In the genomic region with DNA sequence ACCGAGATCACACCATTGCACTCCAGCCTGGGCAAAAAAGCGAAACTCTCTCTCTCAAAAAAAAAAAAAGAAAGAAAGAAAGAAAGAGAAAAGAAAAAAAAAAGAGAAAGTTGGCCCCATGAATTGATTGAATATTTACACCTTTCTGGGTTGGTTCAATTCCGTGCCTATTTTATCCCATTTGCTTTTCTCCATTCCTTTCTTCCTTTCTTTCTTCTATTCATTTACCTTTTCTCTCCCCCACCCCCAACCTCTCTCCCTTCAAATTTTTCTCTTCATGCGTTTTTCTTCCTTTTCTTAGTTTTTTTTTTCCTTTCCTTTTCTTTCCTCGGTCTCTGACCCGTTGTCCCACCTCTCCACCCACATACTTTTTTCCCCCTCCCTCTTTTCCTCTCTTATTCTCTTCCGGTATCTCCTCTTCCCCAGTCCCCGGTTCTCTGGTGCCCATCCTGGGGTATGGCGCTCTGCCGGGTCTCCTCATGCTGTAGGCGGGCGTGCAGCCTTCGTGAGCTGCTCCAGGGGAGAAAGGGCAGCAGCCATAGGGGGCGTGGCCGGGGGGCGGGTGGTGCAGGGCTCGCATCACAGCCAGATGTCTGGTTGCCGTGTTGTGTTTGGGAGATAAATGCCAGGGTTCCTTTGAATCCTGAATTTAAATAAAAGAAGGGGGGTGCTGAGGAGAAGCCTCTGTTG, we compare ENCODE assay signal across 9 cellular contexts. TPM values are rescaled to one million over a fixed set of nuclear protein-coding genes. Genes with fewer than 3 reads are reported as not detected.
A peak's percentile ranks its signal among the peaks of the same experiment; 100 is the strongest.
DNase-seq lines count a peak whose midpoint lies in the region; ATAC-seq, FAIRE-seq and TF ChIP-seq lines count a peak whose summit lies in the region.
"Had no signal": no experiment of that assay in that cellular context is flagged by ENCODE, and none has a peak within 500 bp of the region (broad histone marks: within the 10 kb centered on the region; RNA-seq: fewer than 3 reads in every experiment).

No MANE protein-coding gene starts in this region.

- peaks cover 18% of the 10 kb centered on the region for H3K4me1 ChIP-seq in mammary epithelial cell (ENCODE audit: insufficient read depth, low read length)
- H3K4me1 ChIP-seq in gastrocnemius medialis, result peaks cover 2 to 15% of the 10 kb centered on the region in 2 donors
- H3K4me1 ChIP-seq in thyroid gland, result peaks cover 0 to 22% of the 10 kb centered on the region in 2 donors

- dilution Hi-C loops in mammary epithelial cell (cut with HindIII; ENCODE audit: low sequenced_read_pairs), result no loop called here

- H3K4me2 ChIP-seq in mammary epithelial cell (ENCODE audit: insufficient read depth, low read depth, low read length), result peak overlapping the region; percentile 44

- H3K36me3 ChIP-seq in mammary epithelial cell (ENCODE audit: insufficient read depth, low read length) (no peaks in the 10 kb centered on the region), gastrocnemius medialis (no peaks in the 10 kb centered on the region), thyroid gland (no peaks in the 10 kb centered on the region)

- intact Hi-C loops in mammary epithelial cell (cut with micrococcal nuclease) (loop anchor here (10.0 kb wide), 1 partner anchor 328 kb away; a partner anchor contains a TSS), gastrocnemius medialis (cut with DNase I; ENCODE audit: low total_unique reads) (no loop called here), thyroid gland (cut with DNase I) (no loop called here)

- ATAC-seq in gastrocnemius medialis, result no peak

- H3K9ac ChIP-seq in mammary epithelial cell (ENCODE audit: insufficient read depth, low read length), result no peak overlapping the region

- H4K20me1 ChIP-seq in mammary epithelial cell (ENCODE audit: insufficient read depth, low read length), result no peaks in the 10 kb centered on the region

- H3K27ac ChIP-seq in mammary epithelial cell (ENCODE audit: insufficient read depth, low read depth, low read length) (no peak overlapping the region), gastrocnemius medialis (peak overlapping the region in 2 of 4 donors; percentile 3 to 38), thyroid gland (no peak overlapping the region)

- H3K27me3 ChIP-seq in mammary epithelial cell (ENCODE audit: insufficient read depth, low read length) (no peaks in the 10 kb centered on the region), gastrocnemius medialis (peaks cover 12 to 38% (median 30%) of the 10 kb centered on the region in 3 donors), thyroid gland (peaks cover under 1% of the 10 kb centered on the region)

- WGBS in mammary epithelial cell (ENCODE audit: low coverage, missing lambda C conversion rate), result 23% methylated on average over 8 of the region's 18 CpGs
- 31 to 35% methylated on average over 18 of the region's 18 CpGs for WGBS in thyroid gland, 2 donors

- H3K4me3 ChIP-seq in HFF-Myc (replicated peaks; ENCODE audit: low read depth, low read length) (peak overlapping the region; percentile 21), mammary epithelial cell (replicated peaks in 1 of 3; ENCODE audit: insufficient read depth in 1 of 3, low read depth in 2 of 3, low read length in 3 of 3) (no peak overlapping the region), gastrocnemius medialis (no peak overlapping the region), thyroid gland (replicated peaks in 1 of 3) (no peak overlapping the region)

- peak overlapping the region; percentile 54 for H2AFZ ChIP-seq in mammary epithelial cell (ENCODE audit: low read depth, low read length)

- no peak for TF ChIP-seq CTCF in HFF-Myc (IDR thresholded peaks at IDR 0.05; ENCODE audit: low read depth, low read length, missing control alignments)
- no peak for TF ChIP-seq CTCF in mammary epithelial cell (conservative IDR thresholded peaks at IDR 0.05 in 1 of 2, IDR thresholded peaks at IDR 0.05 in 1 of 2; ENCODE audit: extremely low read depth in 1 of 2, insufficient read depth in 1 of 2, low read depth in 1 of 2, low read length in 2 of 2)
- no peak for TF ChIP-seq CTCF in gastrocnemius medialis (IDR thresholded peaks at IDR 0.05 in 4 of 5, conservative IDR thresholded peaks at IDR 0.05 in 1 of 5)
- TF ChIP-seq CTCF in thyroid gland (IDR thresholded peaks at IDR 0.05), result no peak

- H3K79me2 ChIP-seq in mammary epithelial cell (ENCODE audit: insufficient read depth, low read length), result no peaks in the 10 kb centered on the region

- DNase-seq in AG20443 (ENCODE audit: low spot score) (peak; percentile 66), HFF-Myc (ENCODE audit: extremely low read depth, low read depth) (no peak), mammary epithelial cell (no peak), myocyte (ENCODE audit: low read depth) (peak; percentile 48), gastrocnemius medialis (no peak), frontal cortex (ENCODE audit: low spot score in 2 of 2) (no peak), NCI-H2081 treated with DMSO at 0.1 percent for 48 hours (lab: John Stamatoyannopoulos, UW) (no peak), thyroid gland (no peak)

- CTCF ChIA-PET in mammary epithelial cell (lab: Charles Lee; ENCODE audit: low non-redundant PET), result no interaction called here

- no peak for FAIRE-seq in frontal cortex (lab: Jason Lieb, UNC)

- in situ Hi-C loops in mammary epithelial cell (cut with MboI; ENCODE audit: low sequenced_read_pairs in 2 of 2) (loop anchor here (5.0 to 25.0 kb wide), 3 partner anchors 66 to 281 kb away; a partner anchor contains a TSS), gastrocnemius medialis (cut with MboI; ENCODE audit: low sequenced_read_pairs in 4 of 4) (loop anchor here in 2 of 4 donors (5.0 kb wide), 2 partner anchors 66 to 91 kb away; a partner anchor contains a TSS)

- no peak for TF ChIP-seq POLR2A in gastrocnemius medialis (IDR thresholded peaks at IDR 0.05)
- no peak for TF ChIP-seq POLR2A in thyroid gland (IDR thresholded peaks at IDR 0.05)

- BruUV-seq in mammary epithelial cell (replicated peaks; lab: Mats Ljungman, UMichigan), result no TSS peak

- H3K9me3 ChIP-seq in mammary epithelial cell (replicated peaks; ENCODE audit: insufficient read depth, low read length) (no peaks in the 10 kb centered on the region), gastrocnemius medialis (no peaks in the 10 kb centered on the region), thyroid gland (no peaks in the 10 kb centered on the region)

RNA-seq across cellular contexts. Expression of a gene that starts 5.3 kb away (rescaled TPM):
- total RNA-seq in mammary epithelial cell (10 to 100 TPM in 1 of 2 donors, 1 to 10 TPM in 1; 9.2 to 14.2 TPM), myocyte (604 and 719 TPM in 2 replicates), gastrocnemius medialis (1 to 10 TPM; 1.7 to 9.5 (median 5.1) TPM), frontal cortex (26.1 TPM), thyroid gland (10 to 100 TPM; 12.2 to 57.3 (median 18.5) TPM)
- polyA plus RNA-seq in mammary epithelial cell, result 1.8 TPM
- polyA minus RNA-seq in mammary epithelial cell, result 11.4 TPM
- polyA plus RNA-seq in myocyte (2012), result 15,153 TPM

RNA-seq across cellular contexts. Expression of a gene that starts 40.9 kb away (rescaled TPM):
- total RNA-seq in mammary epithelial cell (not detected), myocyte (428 and 447 TPM in 2 replicates), gastrocnemius medialis (100 to 1,000 TPM; 227 to 385 (median 292) TPM), frontal cortex (not detected), thyroid gland (1 to 10 TPM in 1 of 4 donors, not detected in 3; 2.0 TPM)
- polyA plus RNA-seq in mammary epithelial cell, result not detected
- polyA minus RNA-seq in mammary epithelial cell, result not detected
- polyA plus RNA-seq in myocyte (2012), result 303 TPM
- total RNA-seq: HT1080 had no signal

RNA-seq across cellular contexts. Expression of a gene that starts 56.3 kb away (rescaled TPM):
- total RNA-seq in mammary epithelial cell (10 to 100 TPM; 19.5 to 46.7 TPM), myocyte (40.5 and 44.2 TPM in 2 replicates), gastrocnemius medialis (10 to 100 TPM in 2 of 4 donors, 1 to 10 TPM in 2; 4.7 to 18.8 (median 11.0) TPM), frontal cortex (68.9 TPM), thyroid gland (10 to 100 TPM; 28.6 to 37.2 (median 31.9) TPM)
- 13.7 TPM for polyA plus RNA-seq in mammary epithelial cell
- polyA minus RNA-seq in mammary epithelial cell, result 19.9 TPM
- 43.6 TPM for polyA plus RNA-seq in myocyte (2012)

Comparison
In these comparisons a context has a peak if more than half of its experiments do, and no peak if none do; other contexts are left out.
1. DNase-seq: peak in AG20443 (single experiment) and myocyte (single experiment); none in HFF-Myc (single experiment), mammary epithelial cell (single experiment), gastrocnemius medialis (0 of 2), frontal cortex (0 of 2), NCI-H2081 treated with DMSO at 0.1 percent for 48 hours (single experiment) and thyroid gland (0 of 2).
2. RNA of a gene that starts 5.3 kb away (total RNA-seq): 604 to 719 TPM in myocyte; 26.1 TPM in frontal cortex (single experiment), 12.2 to 57.3 TPM in thyroid gland, 9.2 to 14.2 TPM in mammary epithelial cell and 1.7 to 9.5 TPM in gastrocnemius medialis; every median in the first group is over 10 times any median in the second.
3. RNA of a gene that starts 40.9 kb away (total RNA-seq): 428 to 447 TPM in myocyte and 227 to 385 TPM in gastrocnemius medialis; 2.0 TPM in thyroid gland, not detected in mammary epithelial cell and not detected in frontal cortex (single experiment); every median in the first group is over 10 times any median in the second.